ENCODE assay signal across 8 cellular contexts in genomic region chr3:20056727-20057611, GRCh38. TPM values are rescaled to one million over a fixed set of nuclear protein-coding genes. Genes with fewer than 3 reads are reported as not detected.
DNase-seq lines count a peak whose midpoint lies in the region; ATAC-seq and TF ChIP-seq lines count a peak whose summit lies in the region.

No MANE protein-coding gene starts in this region.

- ATAC-seq in GM18519 (IDR thresholded peaks at IDR 0.05; ENCODE audit: low FRiP score, unreplicated experiment) (peak; percentile 51), HG02885 (IDR thresholded peaks at IDR 0.05; ENCODE audit: poor library complexity, unreplicated experiment) (peak; percentile 51), T-cell (replicated peaks in 1 of 4) (no peak)
- peak; percentile 52 to 63 for ATAC-seq in activated T-cell treated with anti-CD3 and anti-CD28 coated beads, Interleukin-2, amount 50 U/mL, for 72 hours (replicated peaks in 1 of 2)

- H3K4me3 Mint-ChIP-seq in activated T-cell treated with anti-CD3 and anti-CD28 coated beads, Interleukin-2, amount 50 U/mL, for 72 hours = no peak overlapping the region
- H3K4me3 Mint-ChIP-seq in T-cell = no peak overlapping the region

- no peaks in the 10 kb centered on the region for H3K9me3 Mint-ChIP-seq in activated T-cell treated with anti-CD3 and anti-CD28 coated beads, Interleukin-2, amount 50 U/mL, for 72 hours
- no peaks in the 10 kb centered on the region for H3K9me3 Mint-ChIP-seq in T-cell

- peaks cover 2 to 4% of the 10 kb centered on the region in 2 donors for H3K36me3 Mint-ChIP-seq in activated T-cell treated with anti-CD3 and anti-CD28 coated beads, Interleukin-2, amount 50 U/mL, for 72 hours (ENCODE audit: insufficient read depth in 2 of 2)
- H3K36me3 Mint-ChIP-seq in T-cell = peaks cover 6% of the 10 kb centered on the region

- peak; percentile 56 to 64 for DNase-seq in activated T-cell treated with anti-CD3 and anti-CD28 coated beads, Interleukin-2, amount 50 U/mL, for 72 hours
- DNase-seq in kidney glomerular epithelial cell (lab: John Stamatoyannopoulos, UW) (peak; percentile 84), uterus (peak in 1 of 2 donors; percentile 44), T1000 (lab: John Stamatoyannopoulos, UW) (no peak), H7 (no peak), T-cell (no peak)

- H3K9me3 ChIP-seq in uterus = no peaks in the 10 kb centered on the region

- no peak overlapping the region for H3K27ac Mint-ChIP-seq in activated T-cell treated with anti-CD3 and anti-CD28 coated beads, Interleukin-2, amount 50 U/mL, for 72 hours
- H3K27ac Mint-ChIP-seq in T-cell = no peak overlapping the region

- no peak for TF ChIP-seq POLR2A in uterus (IDR thresholded peaks at IDR 0.05)

- intact Hi-C loops in uterus (cut with DNase I; ENCODE audit: low total_unique reads) = no loop called here

- no peaks in the 10 kb centered on the region for H3K27me3 ChIP-seq in uterus
- no peaks in the 10 kb centered on the region for H3K27me3 ChIP-seq in H7 (ENCODE audit: control insufficient read depth, insufficient read depth, low read length)

- H3K27me3 Mint-ChIP-seq in activated T-cell treated with anti-CD3 and anti-CD28 coated beads, Interleukin-2, amount 50 U/mL, for 72 hours (ENCODE audit: low read depth) = no peaks in the 10 kb centered on the region
- no peaks in the 10 kb centered on the region for H3K27me3 Mint-ChIP-seq in T-cell

- no peaks in the 10 kb centered on the region for H3K36me3 ChIP-seq in uterus
- H3K36me3 ChIP-seq in H7 (replicated peaks; ENCODE audit: control insufficient read depth, insufficient read depth, low read length) = no peaks in the 10 kb centered on the region

- POLR2A ChIA-PET in T-cell (lab: Charles Lee) = no interaction called here

- peaks cover 0 to 9% of the 10 kb centered on the region in 2 donors for H3K4me1 ChIP-seq in uterus

- peak overlapping the region; percentile 20 to 66 for H3K27ac ChIP-seq in uterus

- no peak for TF ChIP-seq CTCF in uterus (IDR thresholded peaks at IDR 0.05)

- H3K4me3 ChIP-seq in uterus = no peak overlapping the region
- no peak overlapping the region for H3K4me3 ChIP-seq in H7 (ENCODE audit: insufficient read depth, low read depth, low read length)

- peaks cover 32% of the 10 kb centered on the region for H3K4me1 Mint-ChIP-seq in activated T-cell treated with anti-CD3 and anti-CD28 coated beads, Interleukin-2, amount 50 U/mL, for 72 hours (ENCODE audit: low read depth)
- H3K4me1 Mint-ChIP-seq in T-cell = peaks cover 31 to 37% (median 34%) of the 10 kb centered on the region in 3 donors

- CTCF ChIA-PET in T-cell (lab: Charles Lee) = no interaction called here

RNA-seq across cellular contexts. Expression of gene KAT2B, which starts 16.7 kb away (rescaled TPM):
- total RNA-seq in activated T-cell treated with anti-CD3 and anti-CD28 coated beads, Interleukin-2, amount 50 U/mL, for 72 hours = 10 to 100 TPM; 26.7 to 37.3 TPM
- 10 to 100 TPM; 12.8 to 52.1 (median 35.2) TPM for total RNA-seq in uterus
- 0.31 and 0.78 TPM in 2 replicates for total RNA-seq in H7 (2014; rRNA removed; shearing (Covaris generic))
- 10 to 100 TPM; 49.5 to 98.8 (median 80.8) TPM for total RNA-seq in T-cell

RNA-seq across cellular contexts. Expression of gene PP2D1, which starts 44.9 kb away (rescaled TPM):
- not detected for total RNA-seq in activated T-cell treated with anti-CD3 and anti-CD28 coated beads, Interleukin-2, amount 50 U/mL, for 72 hours
- not detected for total RNA-seq in uterus
- not detected in 2 replicates for total RNA-seq in H7 (2014; rRNA removed; shearing (Covaris generic))
- not detected for total RNA-seq in T-cell

Comparison
In these comparisons a context has a peak if more than half of its experiments do, and no peak if none do; other contexts are left out.
1. ATAC-seq: peak in GM18519 (single experiment), HG02885 (single experiment) and activated T-cell treated with anti-CD3 and anti-CD28 coated beads, Interleukin-2, amount 50 U/mL, for 72 hours (2 of 2); none in T-cell (0 of 4).
2. DNase-seq: peak in activated T-cell treated with anti-CD3 and anti-CD28 coated beads, Interleukin-2, amount 50 U/mL, for 72 hours (2 of 2) and kidney glomerular epithelial cell (single experiment); none in T1000 (single experiment), H7 (single experiment) and T-cell (0 of 34).